ENCODE assay signal across 1 cellular context in genomic region chr2:44045061-44045460, GRCh38.
TF ChIP-seq lines count a peak whose summit lies in the region.

No MANE protein-coding gene starts in this region.

TF ChIP-seq in H1, 55 proteins besides CTCF, POLR2A, EP300 and RAD21:
- TF ChIP-seq ATF2 (IDR thresholded peaks at IDR 0.05; ENCODE audit: low read length): no peak
- no peak for TF ChIP-seq SIRT6 (IDR thresholded peaks at IDR 0.05; ENCODE audit: low read length)
